ENCODE assay signal across 12 cellular contexts in genomic region chr9:110027624-110028023, GRCh38.
DNase-seq lines count a peak whose midpoint lies in the region; ATAC-seq and TF ChIP-seq lines count a peak whose summit lies in the region.
"Had no signal": no experiment of that assay in that cellular context is flagged by ENCODE, and none has a peak within 500 bp of the region (broad histone marks: within the 10 kb centered on the region; RNA-seq: fewer than 3 reads in every experiment).

No MANE protein-coding gene starts in this region.

- BruUV-seq in MCF 10A (replicated peaks; lab: Mats Ljungman, UMichigan) = no TSS peak
- no TSS peak for BruUV-seq in mammary epithelial cell (replicated peaks; lab: Mats Ljungman, UMichigan)

- POLR2A ChIA-PET in MCF 10A (lab: Yijun Ruan, JAX) = interaction anchor here (0.8 to 3.1 kb wide), 4 partner anchors 11 to 115 kb away, joined by 4 to 51 read pairs (median 8); no protein-coding TSS in a partner anchor

- H3K27me3 ChIP-seq in mammary epithelial cell (ENCODE audit: insufficient read depth, low read length) (no peaks in the 10 kb centered on the region), right lobe of liver (no peaks in the 10 kb centered on the region), GM23248 (replicated peaks; ENCODE audit: insufficient read depth) (no peaks in the 10 kb centered on the region), WERI-Rb-1 (ENCODE audit: insufficient read depth, low read depth, severe bottlenecking) (no peaks in the 10 kb centered on the region)
- H3K27me3 ChIP-seq: BLaER1, stomach had no signal

- peaks cover 41% of the 10 kb centered on the region for H3K4me1 Mint-ChIP-seq in MCF 10A (ENCODE audit: insufficient read depth, unreplicated experiment)

- peaks cover 48% of the 10 kb centered on the region for H3F3A ChIP-seq in GM23248 (ENCODE audit: insufficient read depth)

- H3K79me2 ChIP-seq in mammary epithelial cell (ENCODE audit: insufficient read depth, low read length) = peaks cover 3% of the 10 kb centered on the region
- no peaks in the 10 kb centered on the region for H3K79me2 ChIP-seq in GM23248 (ENCODE audit: insufficient read depth)

- H3K4me3 Mint-ChIP-seq in MCF 10A (ENCODE audit: unreplicated experiment) = no peak overlapping the region

- intact Hi-C loops in MCF 10A (cut with micrococcal nuclease) (no loop called here), mammary epithelial cell (cut with micrococcal nuclease) (no loop called here), right lobe of liver (cut with DNase I) (no loop called here)

- dilution Hi-C loops in mammary epithelial cell (cut with HindIII; ENCODE audit: low sequenced_read_pairs) = no loop called here

- H3K27ac ChIP-seq in mammary epithelial cell (ENCODE audit: insufficient read depth, low read depth, low read length) (no peak overlapping the region), coronary artery (peak overlapping the region; percentile 28 to 30), right lobe of liver (peak overlapping the region; percentile 55 to 82 (median 77)), GM23248 (no peak overlapping the region), WERI-Rb-1 (no peak overlapping the region)
- H3K27ac ChIP-seq: BLaER1 had no signal

- H3K4me1 ChIP-seq in mammary epithelial cell (ENCODE audit: insufficient read depth, low read length) (peaks cover 34% of the 10 kb centered on the region), right lobe of liver (peaks cover 0 to 48% (median 24%) of the 10 kb centered on the region in 4 donors), GM23248 (ENCODE audit: insufficient read depth) (peaks cover 43% of the 10 kb centered on the region)

- no peaks in the 10 kb centered on the region for H3K9me3 Mint-ChIP-seq in MCF 10A (ENCODE audit: unreplicated experiment)

- DNase-seq in MCF 10A (ENCODE audit: unreplicated experiment) (peak; percentile 55), mammary epithelial cell (no peak), coronary artery (ENCODE audit: low spot score) (no peak), right lobe of liver (peak in 1 of 3 donors; percentile 68), GM23248 (no peak), WERI-Rb-1 (no peak)
- DNase-seq in stimulated activated CD4-positive, alpha-beta T cell treated with anti-CD3 and anti-CD28 coated beads, Interleukin-4, amount 100 ng/mL, for 4 hours = no peak
- DNase-seq: activated CD4-positive, alpha-beta T cell treated with anti-CD3 and anti-CD28 coated beads, Interleukin-2, amount 50 U/mL, for 4 hours; effector memory CD4-positive, alpha-beta T cell; stomach had no signal

- in situ Hi-C loops in mammary epithelial cell (cut with MboI; ENCODE audit: low sequenced_read_pairs in 2 of 2) (no loop called here), GM23248 (cut with MboI) (no loop called here)

- no peaks in the 10 kb centered on the region for H3K36me3 ChIP-seq in mammary epithelial cell (ENCODE audit: insufficient read depth, low read length)
- H3K36me3 ChIP-seq in right lobe of liver = no peaks in the 10 kb centered on the region
- no peaks in the 10 kb centered on the region for H3K36me3 ChIP-seq in GM23248 (ENCODE audit: low read depth)
- no peaks in the 10 kb centered on the region for H3K36me3 ChIP-seq in WERI-Rb-1
- H3K36me3 ChIP-seq: BLaER1, stomach had no signal

- H3K9me3 ChIP-seq in mammary epithelial cell (replicated peaks; ENCODE audit: insufficient read depth, low read length) (no peaks in the 10 kb centered on the region), right lobe of liver (no peaks in the 10 kb centered on the region), GM23248 (ENCODE audit: low read depth) (no peaks in the 10 kb centered on the region), WERI-Rb-1 (ENCODE audit: severe bottlenecking) (no peaks in the 10 kb centered on the region)
- H3K9me3 ChIP-seq: BLaER1, stomach had no signal

- peak; percentile 78 to 86 (median 78) for ATAC-seq in right lobe of liver
- no peak for ATAC-seq in GM21447 (IDR thresholded peaks at IDR 0.05; ENCODE audit: unreplicated experiment)

- TF ChIP-seq CTCF in MCF 10A (IDR thresholded peaks at IDR 0.05; ENCODE audit: unreplicated experiment) = no peak
- TF ChIP-seq CTCF in mammary epithelial cell (conservative IDR thresholded peaks at IDR 0.05 in 1 of 2, IDR thresholded peaks at IDR 0.05 in 1 of 2; ENCODE audit: extremely low read depth in 1 of 2, insufficient read depth in 1 of 2, low read depth in 1 of 2, low read length in 2 of 2) = no peak
- no peak for TF ChIP-seq CTCF in coronary artery (IDR thresholded peaks at IDR 0.05)
- peak in 1 of 4 donors; percentile 1 for TF ChIP-seq CTCF in right lobe of liver (IDR thresholded peaks at IDR 0.05)
- TF ChIP-seq CTCF in WERI-Rb-1 (IDR thresholded peaks at IDR 0.05; ENCODE audit: low read depth, low read length) = no peak

- H3K4me2 ChIP-seq in mammary epithelial cell (ENCODE audit: insufficient read depth, low read depth, low read length) = no peak overlapping the region
- H3K4me2 ChIP-seq in GM23248 (ENCODE audit: unreplicated experiment) = no peak overlapping the region
- H3K4me2 ChIP-seq: BLaER1 had no signal

- TF ChIP-seq POLR2A in right lobe of liver (IDR thresholded peaks at IDR 0.05) = peak; percentile 27

- H3K27me3 Mint-ChIP-seq in MCF 10A (ENCODE audit: insufficient read depth, unreplicated experiment) = no peaks in the 10 kb centered on the region

- no peak overlapping the region for H3K4me3 ChIP-seq in mammary epithelial cell (replicated peaks in 1 of 3; ENCODE audit: insufficient read depth in 1 of 3, low read depth in 2 of 3, low read length in 3 of 3)
- peak overlapping the region; percentile 15 for H3K4me3 ChIP-seq in coronary artery
- no peak overlapping the region for H3K4me3 ChIP-seq in right lobe of liver
- no peak overlapping the region for H3K4me3 ChIP-seq in GM23248
- H3K4me3 ChIP-seq in WERI-Rb-1 (ENCODE audit: low read depth, low read length) = no peak overlapping the region
- H3K4me3 ChIP-seq: BLaER1, stomach had no signal

- CTCF ChIA-PET in MCF 10A (lab: Yijun Ruan, JAX) = interaction anchor here (0.6 to 0.8 kb wide), 3 partner anchors 12 to 180 kb away, joined by 3 read pairs; partner anchors contain the start of gene C9orf152
- CTCF ChIA-PET in mammary epithelial cell (lab: Charles Lee; ENCODE audit: low non-redundant PET) = no interaction called here

- peaks cover 9% of the 10 kb centered on the region for H3K36me3 Mint-ChIP-seq in MCF 10A (ENCODE audit: insufficient read depth, unreplicated experiment)

- 73% methylated on average over 6 of the region's 6 CpGs for WGBS in mammary epithelial cell (ENCODE audit: low coverage, missing lambda C conversion rate)
- WGBS in right lobe of liver (ENCODE audit: insufficient coverage, low coverage, low lambda C conversion rate, missing lambda C conversion rate) = 11% methylated on average over 6 of the region's 6 CpGs
- 74 to 80% methylated on average over 6 of the region's 6 CpGs for WGBS in GM23248 (ENCODE audit: low coverage in 1 of 2, low lambda C conversion rate in 2 of 2, missing lambda C conversion rate in 2 of 2), 2 experiments

- H4K20me1 ChIP-seq in mammary epithelial cell (ENCODE audit: insufficient read depth, low read length) (no peaks in the 10 kb centered on the region), GM23248 (ENCODE audit: insufficient read depth) (no peaks in the 10 kb centered on the region)
- H4K20me1 ChIP-seq: BLaER1 had no signal

- H3K9me2 ChIP-seq in GM23248 (ENCODE audit: insufficient read depth) = no peaks in the 10 kb centered on the region

- H3K9ac ChIP-seq in mammary epithelial cell (ENCODE audit: insufficient read depth, low read length) (no peak overlapping the region), GM23248 (no peak overlapping the region)
- H3K9ac ChIP-seq: BLaER1 had no signal

- H2AFZ ChIP-seq in mammary epithelial cell (ENCODE audit: low read depth, low read length) (no peak overlapping the region), GM23248 (no peak overlapping the region)

- peak overlapping the region; percentile 46 for H3K27ac Mint-ChIP-seq in MCF 10A (ENCODE audit: low read depth, unreplicated experiment)

Comparison
In these comparisons a context has a peak if more than half of its experiments do, and no peak if none do; other contexts are left out.
1. H3K27ac ChIP-seq: peak in coronary artery (2 of 2) and right lobe of liver (3 of 3); none in mammary epithelial cell (single experiment), GM23248 (single experiment) and WERI-Rb-1 (single experiment).